ENCODE assay signal across 8 cellular contexts in genomic region chr21:42513151-42513984, GRCh38. TPM values are rescaled to one million over a fixed set of nuclear protein-coding genes. Genes with fewer than 3 reads are reported as not detected.
A peak's percentile ranks its signal among the peaks of the same experiment; 100 is the strongest.
DNase-seq lines count a peak whose midpoint lies in the region; ATAC-seq, FAIRE-seq and TF ChIP-seq lines count a peak whose summit lies in the region.

SLC37A1 (plus strand) TSS chr21:42513852; CDS start chr21:42518455, 4,603 bp downstream.

- DNase-seq in GM12865 (ENCODE audit: low read depth) (peak; percentile 56), H54 (ENCODE audit: insufficient read length, low spot score) (no peak), PC-9 (peak in 1 of 2 experiments; percentile 33), K562 (ENCODE audit: extremely low read depth in 1 of 4, low spot score in 3 of 4) (peak in 3 of 4 experiments; percentile 40 to 66 (median 65)), iPS-NIHi11 (ENCODE audit: low spot score) (peak; percentile 70), spleen (peak; percentile 90), SK-N-DZ (ENCODE audit: low spot score) (no peak), SW 1271 (lab: John Stamatoyannopoulos, UW) (no peak)

- H3K9ac ChIP-seq in K562 (ENCODE audit: insufficient read depth in 1 of 2, low read depth in 2 of 2, low read length in 2 of 2), result peak within 1 kb of the TSS in 1 of 2 experiments; percentile 45; a peak in 1 of 4 replicates

- H3K9me3 ChIP-seq in PC-9 (ENCODE audit: insufficient read depth, low read depth) (no peaks in the 10 kb centered on the region), K562 (replicated peaks; ENCODE audit: control insufficient read depth, insufficient read depth, low read depth, low read length) (no peaks in the 10 kb centered on the region), spleen (no peaks in the 10 kb centered on the region)

- FAIRE-seq in H54 (lab: Jason Lieb, UNC) (no peak), K562 (lab: Jason Lieb, UNC) (no peak)

- H3K4me3 ChIP-seq in GM12865 (ENCODE audit: low read depth, low read length) (peak within 1 kb of the TSS; percentile 94), PC-9 (peak within 1 kb of the TSS; percentile 71), K562 (peak within 1 kb of the TSS; percentile 28), spleen (peak within 1 kb of the TSS; percentile 77 to 96 (median 86))

- no peaks in the 10 kb centered on the region for H3K36me3 ChIP-seq in PC-9 (ENCODE audit: low read depth)
- H3K36me3 ChIP-seq in K562 (ENCODE audit: control insufficient read depth, insufficient read depth, low read length), result no peaks in the 10 kb centered on the region
- peaks cover 0 to 17% (median 7%) of the 10 kb centered on the region in 6 donors for H3K36me3 ChIP-seq in spleen

- TF ChIP-seq RAD21 in K562 (CRISPR knock-in tag; conservative IDR thresholded peaks at IDR 0.05 in 1 of 2, IDR thresholded peaks at IDR 0.05 in 1 of 2), result peak in 1 of 2 experiments; percentile 11; a peak in 1 of 4 replicates

- TF ChIP-seq POLR2A in H54 (IDR thresholded peaks at IDR 0.05; ENCODE audit: low read depth, low read length) (0 out of 2 replicates have a peak, but pooled peaks have one; percentile 19), K562 (conservative IDR thresholded peaks at IDR 0.05) (no peak), spleen (IDR thresholded peaks at IDR 0.05) (no peak)

- no peak for ATAC-seq in K562

- H4K20me1 ChIP-seq in PC-9 (ENCODE audit: insufficient read depth) (no peaks in the 10 kb centered on the region), K562 (replicated peaks; ENCODE audit: control insufficient read depth, insufficient read depth, low read length) (no peaks in the 10 kb centered on the region; the same call in 1 of the 2 replicates)

- WGBS in K562 (ENCODE audit: insufficient coverage, low coverage, missing lambda C conversion rate), result 12% methylated on average over 37 of the region's 88 CpGs
- WGBS in spleen, 5 donors, result 11 to 28% (median 19%) methylated on average over 39 to 88 of the region's 88 CpGs

- intact Hi-C loops in PC-9 (cut with micrococcal nuclease; ENCODE audit: unreplicated experiment), result loop anchor here (10.0 kb wide), 1 partner anchor 129 kb away; no protein-coding TSS in a partner anchor
- intact Hi-C loops in K562 (cut with micrococcal nuclease), result no loop called here
- intact Hi-C loops in spleen (cut with DNase I; ENCODE audit: low total_unique reads), result loop anchor here (10.0 kb wide), 1 partner anchor 49 kb away; no protein-coding TSS in a partner anchor

- H3K79me2 ChIP-seq in PC-9 (ENCODE audit: low read depth), result peaks cover 38% of the 10 kb centered on the region
- no peaks in the 10 kb centered on the region for H3K79me2 ChIP-seq in K562 (ENCODE audit: control insufficient read depth, insufficient read depth, low read length)

- BruUV-seq in PC-9 (replicated peaks; lab: Mats Ljungman, UMichigan) (TSS peak; percentile 25), K562 (replicated peaks; lab: Mats Ljungman, UMichigan) (no TSS peak)

- no peaks in the 10 kb centered on the region for H3K9me1 ChIP-seq in K562 (ENCODE audit: control insufficient read depth, insufficient read depth, low read length)

- TF ChIP-seq EP300 in K562 (IDR thresholded peaks at IDR 0.05; ENCODE audit: low read length), result no peak

- POLR2A ChIA-PET in PC-9 (lab: Charles Lee; ENCODE audit: unreplicated experiment), result no interaction called here
- POLR2A ChIA-PET in K562 (lab: Yijun Ruan, JAX), result interaction anchor here (0.6 to 1.6 kb wide), 2 partner anchors 8 to 32 kb away, joined by 3 to 7 read pairs; no protein-coding TSS in a partner anchor

- CTCF ChIA-PET in PC-9 (lab: Charles Lee), result no interaction called here
- CTCF ChIA-PET in K562 (lab: Yijun Ruan, JAX; ENCODE audit: low intra/inter-chr PET ratio), result no interaction called here

- H3K4me1 ChIP-seq in PC-9 (replicated peaks; ENCODE audit: insufficient read depth) (peaks cover 44% of the 10 kb centered on the region), K562 (replicated peaks in 1 of 2; ENCODE audit: control insufficient read depth in 2 of 2, insufficient read depth in 2 of 2, low read length in 2 of 2) (peaks cover 0 to 16% of the 10 kb centered on the region in 2 experiments; a peak in 2 of 5 replicates), spleen (peaks cover 17 to 52% (median 39%) of the 10 kb centered on the region in 6 donors)

- H3K27me3 ChIP-seq in PC-9 (ENCODE audit: insufficient read depth, low read depth) (no peaks in the 10 kb centered on the region), K562 (ENCODE audit: control insufficient read depth in 2 of 2, insufficient read depth in 2 of 2, low read length in 2 of 2) (peaks cover 47 to 50% of the 10 kb centered on the region in 2 experiments), spleen (replicated peaks in 1 of 7) (no peaks in the 10 kb centered on the region)

- H3K9me2 ChIP-seq in PC-9 (ENCODE audit: insufficient read depth), result no peaks in the 10 kb centered on the region

- in situ Hi-C loops in K562 (cut with MboI), result no loop called here

- H3K4me2 ChIP-seq in PC-9 (peak within 1 kb of the TSS; percentile 88), K562 (ENCODE audit: insufficient read depth, low read length) (peak within 1 kb of the TSS; percentile 7; the same call in 1 of the 2 replicates)

- H3K27ac ChIP-seq in PC-9 (peak within 1 kb of the TSS; percentile 93), K562 (ENCODE audit: extremely low read depth, low read depth, low read length) (no peak within 1 kb of the TSS), spleen (peak within 1 kb of the TSS; percentile 69 to 91 (median 84))

- H3F3A ChIP-seq in PC-9 (ENCODE audit: insufficient read depth, low read depth), result peaks cover 47% of the 10 kb centered on the region

- H2AFZ ChIP-seq in PC-9, result peak within 1 kb of the TSS; percentile 77
- peak within 1 kb of the TSS; percentile 49 for H2AFZ ChIP-seq in K562 (ENCODE audit: low read depth, low read length)

- TF ChIP-seq CTCF in GM12865 (IDR thresholded peaks at IDR 0.05; ENCODE audit: insufficient read depth, low read depth, low read length, missing control alignments) (no peak), PC-9 (conservative IDR thresholded peaks at IDR 0.05) (no peak), K562 (IDR thresholded peaks at IDR 0.05 in 2 of 3, conservative IDR thresholded peaks at IDR 0.05 in 1 of 3; ENCODE audit: insufficient read depth in 2 of 3, low read depth in 1 of 3, low read length in 3 of 3) (no peak), spleen (IDR thresholded peaks at IDR 0.05 in 8 of 11, conservative IDR thresholded peaks at IDR 0.05 in 3 of 11) (no peak)

TF ChIP-seq in K562, 482 proteins besides CTCF, POLR2A, EP300 and RAD21 (continues in another document):
- TF ChIP-seq SRSF9 (IDR thresholded peaks at IDR 0.05; ENCODE audit: borderline replicate concordance, low read depth, low read length) (no peak), GABPB1 (CRISPR knock-in tag; IDR thresholded peaks at IDR 0.05) (no peak), BCL6 (CRISPR knock-in tag; IDR thresholded peaks at IDR 0.05) (no peak), POLR2G (IDR thresholded peaks at IDR 0.05; ENCODE audit: low read depth, low read length) (peak; percentile 32; the same call in 1 of the 2 replicates), USF2 (CRISPR knock-in tag; IDR thresholded peaks at IDR 0.05) (0 out of 2 replicates have a peak, but pooled peaks have one; percentile 2), ZNF696 (CRISPR knock-in tag; conservative IDR thresholded peaks at IDR 0.05) (no peak), ZEB2 (IDR thresholded peaks at IDR 0.05) (no peak)
- TF ChIP-seq, protein P1, sequence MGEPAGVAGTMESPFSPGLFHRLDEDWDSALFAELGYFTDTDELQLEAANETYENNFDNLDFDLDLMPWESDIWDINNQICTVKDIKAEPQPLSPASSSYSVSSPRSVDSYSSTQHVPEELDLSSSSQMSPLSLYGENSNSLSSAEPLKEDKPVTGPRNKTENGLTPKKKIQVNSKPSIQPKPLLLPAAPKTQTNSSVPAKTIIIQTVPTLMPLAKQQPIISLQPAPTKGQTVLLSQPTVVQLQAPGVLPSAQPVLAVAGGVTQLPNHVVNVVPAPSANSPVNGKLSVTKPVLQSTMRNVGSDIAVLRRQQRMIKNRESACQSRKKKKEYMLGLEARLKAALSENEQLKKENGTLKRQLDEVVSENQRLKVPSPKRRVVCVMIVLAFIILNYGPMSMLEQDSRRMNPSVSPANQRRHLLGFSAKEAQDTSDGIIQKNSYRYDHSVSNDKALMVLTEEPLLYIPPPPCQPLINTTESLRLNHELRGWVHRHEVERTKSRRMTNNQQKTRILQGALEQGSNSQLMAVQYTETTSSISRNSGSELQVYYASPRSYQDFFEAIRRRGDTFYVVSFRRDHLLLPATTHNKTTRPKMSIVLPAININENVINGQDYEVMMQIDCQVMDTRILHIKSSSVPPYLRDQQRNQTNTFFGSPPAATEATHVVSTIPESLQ (CRISPR knock-in tag; IDR thresholded peaks at IDR 0.05), result no peak

RNA-seq across cellular contexts. Expression of gene SLC37A1, which starts in this region (rescaled TPM):
- total RNA-seq in PC-9 (2021), result 23.5 and 26.7 TPM in 2 replicates
- total RNA-seq in K562 (2011; cell fraction: chromatin; rRNA removed; ENCODE audit: low replicate concordance), result 4.6 and 9.1 TPM in 2 replicates
- total RNA-seq in K562 (2011; cell fraction: nucleolus; rRNA removed), result 5.5 and 5.9 TPM in 2 replicates
- total RNA-seq in K562 (2011; cell fraction: nucleoplasm; rRNA removed), result 5.6 and 6.5 TPM in 2 replicates
- 0.33 and 1.4 TPM in 2 replicates for total RNA-seq in K562 (2014; rRNA removed)
- 0.10 and 0.15 TPM in 2 replicates for total RNA-seq in K562 (2014; rRNA removed; fragmentation: Illumina TruSeq; extraction: Trizol)
- 0.40 and 0.79 TPM in 2 replicates for total RNA-seq in K562 (2015; rRNA removed; fragmentation: Illumina TruSeq; extraction: Trizol)
- total RNA-seq in K562 (2021), result 0.40 and 0.60 TPM in 2 replicates
- 3.4 and 4.5 TPM in 2 replicates for polyA plus RNA-seq in K562 (2011; rRNA removed)
- polyA plus RNA-seq in K562 (2011; cell fraction: cytosol; rRNA removed), result 2.8 and 3.2 TPM in 2 replicates
- 10.8 and 11.2 TPM in 2 replicates for polyA plus RNA-seq in K562 (2011; cell fraction: nucleus; rRNA removed)
- polyA plus RNA-seq in K562 (2012), result 0.43 and 1.8 TPM in 2 replicates
- polyA plus RNA-seq in K562 (2014; fragmentation: Illumina TruSeq; extraction: Trizol), result 0.45 and 0.65 TPM in 2 replicates
- under 1 TPM; 0.06 to 0.20 TPM for polyA plus RNA-seq in K562 (2014; fragmentation: Nextera tagmentation; extraction: Ambion mirVana)
- polyA plus RNA-seq in K562 (2014; rRNA removed), result 0.09 and 0.24 TPM in 2 replicates
- 3.8 and 6.7 TPM in 2 replicates for polyA minus RNA-seq in K562 (2011; rRNA and poly(A)+ RNA removed)
- 2.5 and 2.6 TPM in 2 replicates for polyA minus RNA-seq in K562 (2011; cell fraction: cytosol; rRNA and poly(A)+ RNA removed)
- polyA minus RNA-seq in K562 (2011; cell fraction: nucleus; rRNA and poly(A)+ RNA removed), result 8.3 and 11.8 TPM in 2 replicates
- 10 to 100 TPM; 20.9 to 31.4 (median 24.5) TPM for total RNA-seq in spleen
- polyA plus RNA-seq in spleen, result 10 to 100 TPM in 1 of 3 donors, 1 to 10 TPM in 2; 6.9 to 12.0 (median 9.5) TPM
- polyA plus RNA-seq in SK-N-DZ (2014; cell fraction: cytosol; rRNA removed), result 3.5 and 4.2 TPM in 2 replicates
- 3.6 and 6.2 TPM in 2 replicates for polyA plus RNA-seq in SK-N-DZ (2014; cell fraction: nucleus; rRNA removed)

Comparison
In these comparisons a context has a peak if more than half of its experiments do, and no peak if none do; other contexts are left out.
1. DNase-seq: peak in GM12865 (single experiment), K562 (3 of 4), iPS-NIHi11 (single experiment) and spleen (single experiment); none in H54 (single experiment), SK-N-DZ (single experiment) and SW 1271 (0 of 2).
2. H3K4me3 ChIP-seq: peak in every context shown above with its lines; median percentile 94 in GM12865; 86 in spleen; 71 in PC-9; 28 in K562.